ENCODE assay signal across 27 cellular contexts in the genomic region with DNA sequence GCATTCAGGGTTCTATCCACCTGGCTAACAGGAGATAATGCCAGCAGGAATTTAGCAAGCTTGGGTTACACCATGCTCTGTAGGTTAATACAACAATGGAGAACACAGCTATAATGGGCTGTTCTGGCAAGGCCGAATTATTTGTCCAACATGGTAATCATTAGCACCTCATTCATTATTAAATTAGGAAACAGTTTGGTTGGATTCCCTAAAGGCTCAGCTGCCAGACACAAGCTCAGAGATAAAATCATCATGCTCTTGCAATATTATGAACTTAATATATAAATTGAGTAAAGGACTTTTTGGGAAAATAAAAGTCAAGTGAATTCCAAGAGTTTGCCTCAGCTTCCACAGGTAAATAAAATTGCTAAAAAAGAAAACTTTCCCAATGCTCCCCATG.
DNase-seq lines count a peak whose midpoint lies in the region; ATAC-seq and FAIRE-seq lines count a peak whose summit lies in the region.
"Had no signal": no experiment of that assay in that cellular context is flagged by ENCODE, and none has a peak within 500 bp of the region (broad histone marks: within the 10 kb centered on the region; RNA-seq: fewer than 3 reads in every experiment).

No MANE protein-coding gene starts in this region.

- no peak for ATAC-seq in activated naive CD8-positive, alpha-beta T cell treated with anti-CD3 and anti-CD28 coated beads, Interleukin-2, amount 10 ng/mL, durations not matched to agents 7 days and 5 days (ENCODE audit: low read depth)
- no peak for ATAC-seq in natural killer cell treated with Interleukin-12 subunit alpha and Interleukin-12 subunit beta and Interleukin-15 and Interleukin-18, amount 100 ng/mL, for 72 hours
- ATAC-seq: A549, foreskin keratinocyte, HCT116 had no signal

- no peaks in the 10 kb centered on the region for H3K9me3 Mint-ChIP-seq in activated CD4-positive, alpha-beta T cell treated with anti-CD3 and anti-CD28 coated beads, Interleukin-2, amount 10 ng/mL, durations not matched to agents 24 days and 14 days
- H3K9me3 Mint-ChIP-seq in activated CD4-positive, alpha-beta T cell treated with anti-CD3 and anti-CD28 coated beads, Interleukin-2, amount 10 ng/mL, durations not matched to agents 7 days and 5 days = no peaks in the 10 kb centered on the region
- H3K9me3 Mint-ChIP-seq in activated naive CD8-positive, alpha-beta T cell treated with anti-CD3 and anti-CD28 coated beads, Interleukin-2, amount 10 ng/mL, durations not matched to agents 7 days and 5 days = no peaks in the 10 kb centered on the region
- no peaks in the 10 kb centered on the region for H3K9me3 Mint-ChIP-seq in natural killer cell treated with Interleukin-12 subunit alpha and Interleukin-12 subunit beta and Interleukin-15 and Interleukin-18, amount 100 ng/mL, for 72 hours
- H3K9me3 Mint-ChIP-seq: nephron progenitor cell had no signal

- peaks cover 2 to 10% of the 10 kb centered on the region in 2 donors for H3K4me1 ChIP-seq in small intestine (ENCODE audit: control insufficient read depth in 2 of 2, insufficient read depth in 1 of 2, low read depth in 1 of 2, low read length in 1 of 2)
- H3K4me1 ChIP-seq: A549, foreskin keratinocyte, SJSA1 had no signal

- DNase-seq in activated CD4-positive, alpha-beta T cell treated with anti-CD3 and anti-CD28 coated beads, Interleukin-2, amount 10 ng/mL, durations not matched to agents 24 days and 14 days = no peak
- no peak for DNase-seq in activated CD4-positive, alpha-beta T cell treated with anti-CD3 and anti-CD28 coated beads, Interleukin-2, amount 10 ng/mL, durations not matched to agents 7 days and 5 days
- DNase-seq in NCI-H69 (lab: John Stamatoyannopoulos, UW) = peak; percentile 7
- DNase-seq in activated naive CD8-positive, alpha-beta T cell treated with anti-CD3 and anti-CD28 coated beads, Interleukin-2, amount 10 ng/mL, durations not matched to agents 7 days and 5 days = no peak
- no peak for DNase-seq in natural killer cell treated with Interleukin-12 subunit alpha and Interleukin-12 subunit beta and Interleukin-15 and Interleukin-18, amount 100 ng/mL, for 72 hours (ENCODE audit: low spot score)
- no peak for DNase-seq in small intestine
- DNase-seq in NCI-H2107 (lab: John Stamatoyannopoulos, UW) = no peak
- no peak for DNase-seq in AML-193 (lab: John Stamatoyannopoulos, UW)
- DNase-seq: activated CD4-positive, alpha-beta T cell treated with anti-CD3 and anti-CD28 coated beads, Interleukin-2, amount 50 U/mL, for 1 hour; adrenal gland; dermis blood vessel endothelial cell; DMS153; foreskin keratinocyte; hypothalamus; mammary epithelial cell; NCI-H526 treated with DMSO at 0.1 percent for 48 hours; nephron progenitor cell; PC-9; stimulated activated CD4-positive, alpha-beta T cell treated with anti-CD3 and anti-CD28 coated beads, Interleukin-4, amount 100 ng/mL, for 24 hours had no signal

- peak overlapping the region; percentile 73 for H3K27ac Mint-ChIP-seq in activated CD4-positive, alpha-beta T cell treated with anti-CD3 and anti-CD28 coated beads, Interleukin-2, amount 10 ng/mL, durations not matched to agents 24 days and 14 days
- no peak overlapping the region for H3K27ac Mint-ChIP-seq in activated CD4-positive, alpha-beta T cell treated with anti-CD3 and anti-CD28 coated beads, Interleukin-2, amount 10 ng/mL, durations not matched to agents 7 days and 5 days
- peak overlapping the region; percentile 64 for H3K27ac Mint-ChIP-seq in activated naive CD8-positive, alpha-beta T cell treated with anti-CD3 and anti-CD28 coated beads, Interleukin-2, amount 10 ng/mL, durations not matched to agents 7 days and 5 days
- H3K27ac Mint-ChIP-seq in natural killer cell treated with Interleukin-12 subunit alpha and Interleukin-12 subunit beta and Interleukin-15 and Interleukin-18, amount 100 ng/mL, for 72 hours = peak overlapping the region; percentile 65 to 77
- H3K27ac Mint-ChIP-seq: nephron progenitor cell, progenitor cell of endocrine pancreas had no signal

- no peak overlapping the region for H3K4me3 Mint-ChIP-seq in activated CD4-positive, alpha-beta T cell treated with anti-CD3 and anti-CD28 coated beads, Interleukin-2, amount 10 ng/mL, durations not matched to agents 24 days and 14 days
- H3K4me3 Mint-ChIP-seq in activated CD4-positive, alpha-beta T cell treated with anti-CD3 and anti-CD28 coated beads, Interleukin-2, amount 10 ng/mL, durations not matched to agents 7 days and 5 days = no peak overlapping the region
- no peak overlapping the region for H3K4me3 Mint-ChIP-seq in activated naive CD8-positive, alpha-beta T cell treated with anti-CD3 and anti-CD28 coated beads, Interleukin-2, amount 10 ng/mL, durations not matched to agents 7 days and 5 days
- H3K4me3 Mint-ChIP-seq in natural killer cell treated with Interleukin-12 subunit alpha and Interleukin-12 subunit beta and Interleukin-15 and Interleukin-18, amount 100 ng/mL, for 72 hours = no peak overlapping the region
- H3K4me3 Mint-ChIP-seq: nephron progenitor cell had no signal

- H3K4me3 ChIP-seq in small intestine (ENCODE audit: low read depth in 1 of 2, low read length in 2 of 2) = no peak overlapping the region
- H3K4me3 ChIP-seq: A549; adrenal gland; BLaER1 treated with 17β-estradiol and CSF1 and Interleukin-3, amounts not matched to agents 10 nM and 100 nM; PC-9; SJSA1; smooth muscle cell had no signal

- H3K36me3 Mint-ChIP-seq in activated CD4-positive, alpha-beta T cell treated with anti-CD3 and anti-CD28 coated beads, Interleukin-2, amount 10 ng/mL, durations not matched to agents 24 days and 14 days (ENCODE audit: low read depth) = peaks cover 23% of the 10 kb centered on the region
- H3K36me3 Mint-ChIP-seq in activated CD4-positive, alpha-beta T cell treated with anti-CD3 and anti-CD28 coated beads, Interleukin-2, amount 10 ng/mL, durations not matched to agents 7 days and 5 days (ENCODE audit: low read depth) = peaks cover 42% of the 10 kb centered on the region
- peaks cover 24% of the 10 kb centered on the region for H3K36me3 Mint-ChIP-seq in activated naive CD8-positive, alpha-beta T cell treated with anti-CD3 and anti-CD28 coated beads, Interleukin-2, amount 10 ng/mL, durations not matched to agents 7 days and 5 days
- peaks cover 5% of the 10 kb centered on the region for H3K36me3 Mint-ChIP-seq in natural killer cell treated with Interleukin-12 subunit alpha and Interleukin-12 subunit beta and Interleukin-15 and Interleukin-18, amount 100 ng/mL, for 72 hours

- FAIRE-seq in small intestine (lab: Jason Lieb, UNC) = no peak
- FAIRE-seq: A549, bronchial epithelial cell had no signal

- peaks cover 47% of the 10 kb centered on the region for H3K4me1 Mint-ChIP-seq in activated CD4-positive, alpha-beta T cell treated with anti-CD3 and anti-CD28 coated beads, Interleukin-2, amount 10 ng/mL, durations not matched to agents 24 days and 14 days
- peaks cover 76% of the 10 kb centered on the region for H3K4me1 Mint-ChIP-seq in activated CD4-positive, alpha-beta T cell treated with anti-CD3 and anti-CD28 coated beads, Interleukin-2, amount 10 ng/mL, durations not matched to agents 7 days and 5 days
- H3K4me1 Mint-ChIP-seq in activated naive CD8-positive, alpha-beta T cell treated with anti-CD3 and anti-CD28 coated beads, Interleukin-2, amount 10 ng/mL, durations not matched to agents 7 days and 5 days = peaks cover 56% of the 10 kb centered on the region
- peaks cover 49 to 71% of the 10 kb centered on the region in 2 donors for H3K4me1 Mint-ChIP-seq in natural killer cell treated with Interleukin-12 subunit alpha and Interleukin-12 subunit beta and Interleukin-15 and Interleukin-18, amount 100 ng/mL, for 72 hours (ENCODE audit: low read depth in 2 of 2)
- H3K4me1 Mint-ChIP-seq: nephron progenitor cell had no signal

- H3K27me3 ChIP-seq in small intestine (ENCODE audit: control insufficient read depth in 2 of 2, insufficient read depth in 2 of 2, low read length in 2 of 2) = no peaks in the 10 kb centered on the region
- H3K27me3 ChIP-seq: adrenal gland; BLaER1 treated with 17β-estradiol and CSF1 and Interleukin-3, amounts not matched to agents 10 nM and 100 nM; foreskin keratinocyte; SJSA1 had no signal

- peaks cover 0 to 2% of the 10 kb centered on the region in 2 donors for H3K36me3 ChIP-seq in small intestine (ENCODE audit: control insufficient read depth in 2 of 2, insufficient read depth in 2 of 2, low read length in 2 of 2)
- H3K36me3 ChIP-seq: adrenal gland, SJSA1 had no signal

- intact Hi-C loops in activated CD4-positive, alpha-beta T cell treated with anti-CD3 and anti-CD28 coated beads, Interleukin-2, amount 10 ng/mL, durations not matched to agents 24 days and 14 days (cut with micrococcal nuclease) = loop anchor here (2.0 kb wide), 1 partner anchor 15 kb away; no protein-coding TSS in a partner anchor

- POLR2A ChIA-PET in activated CD4-positive, alpha-beta T cell treated with anti-CD3 and anti-CD28 coated beads, Interleukin-2, amount 10 ng/mL, durations not matched to agents 7 days and 5 days (lab: Charles Lee) = interaction anchor here (0.8 kb wide), 1 partner anchor 242 kb away, joined by 4 read pairs; no protein-coding TSS in a partner anchor
- POLR2A ChIA-PET in activated naive CD8-positive, alpha-beta T cell treated with anti-CD3 and anti-CD28 coated beads, Interleukin-2, amount 10 ng/mL, durations not matched to agents 7 days and 5 days (lab: Charles Lee) = no interaction called here

- H3K27ac ChIP-seq in small intestine (ENCODE audit: low read depth in 1 of 2, low read length in 1 of 2) = no peak overlapping the region
- H3K27ac ChIP-seq: A549; adrenal gland; BLaER1 treated with 17β-estradiol and CSF1 and Interleukin-3, amounts not matched to agents 10 nM and 100 nM; epithelial cell of prostate; foreskin keratinocyte; PC-9; SJSA1 had no signal

- H3K27me3 Mint-ChIP-seq in activated CD4-positive, alpha-beta T cell treated with anti-CD3 and anti-CD28 coated beads, Interleukin-2, amount 10 ng/mL, durations not matched to agents 24 days and 14 days = no peaks in the 10 kb centered on the region
- no peaks in the 10 kb centered on the region for H3K27me3 Mint-ChIP-seq in activated CD4-positive, alpha-beta T cell treated with anti-CD3 and anti-CD28 coated beads, Interleukin-2, amount 10 ng/mL, durations not matched to agents 7 days and 5 days
- no peaks in the 10 kb centered on the region for H3K27me3 Mint-ChIP-seq in activated naive CD8-positive, alpha-beta T cell treated with anti-CD3 and anti-CD28 coated beads, Interleukin-2, amount 10 ng/mL, durations not matched to agents 7 days and 5 days
- H3K27me3 Mint-ChIP-seq in natural killer cell treated with Interleukin-12 subunit alpha and Interleukin-12 subunit beta and Interleukin-15 and Interleukin-18, amount 100 ng/mL, for 72 hours = no peaks in the 10 kb centered on the region
- H3K27me3 Mint-ChIP-seq: progenitor cell of endocrine pancreas had no signal

- H3K9me3 ChIP-seq in small intestine (ENCODE audit: control insufficient read depth, low read depth) = no peaks in the 10 kb centered on the region
- H3K9me3 ChIP-seq: A549; adrenal gland; BLaER1 treated with 17β-estradiol and CSF1 and Interleukin-3, amounts not matched to agents 10 nM and 100 nM; SJSA1 had no signal

- WGBS in small intestine, 3 donors = 97 to 100% (median 100%) methylated on average over 1 of the region's 1 CpG

- CTCF ChIA-PET in activated CD4-positive, alpha-beta T cell treated with anti-CD3 and anti-CD28 coated beads, Interleukin-2, amount 10 ng/mL, durations not matched to agents 7 days and 5 days (lab: Charles Lee) = interaction anchor here (0.6 to 1.9 kb wide), 5 partner anchors 10 to 1070 kb away, joined by 3 to 7 read pairs (median 4); no protein-coding TSS in a partner anchor
